Comparison of ENCODE assay signal across 1 cellular context in the genomic region with DNA sequence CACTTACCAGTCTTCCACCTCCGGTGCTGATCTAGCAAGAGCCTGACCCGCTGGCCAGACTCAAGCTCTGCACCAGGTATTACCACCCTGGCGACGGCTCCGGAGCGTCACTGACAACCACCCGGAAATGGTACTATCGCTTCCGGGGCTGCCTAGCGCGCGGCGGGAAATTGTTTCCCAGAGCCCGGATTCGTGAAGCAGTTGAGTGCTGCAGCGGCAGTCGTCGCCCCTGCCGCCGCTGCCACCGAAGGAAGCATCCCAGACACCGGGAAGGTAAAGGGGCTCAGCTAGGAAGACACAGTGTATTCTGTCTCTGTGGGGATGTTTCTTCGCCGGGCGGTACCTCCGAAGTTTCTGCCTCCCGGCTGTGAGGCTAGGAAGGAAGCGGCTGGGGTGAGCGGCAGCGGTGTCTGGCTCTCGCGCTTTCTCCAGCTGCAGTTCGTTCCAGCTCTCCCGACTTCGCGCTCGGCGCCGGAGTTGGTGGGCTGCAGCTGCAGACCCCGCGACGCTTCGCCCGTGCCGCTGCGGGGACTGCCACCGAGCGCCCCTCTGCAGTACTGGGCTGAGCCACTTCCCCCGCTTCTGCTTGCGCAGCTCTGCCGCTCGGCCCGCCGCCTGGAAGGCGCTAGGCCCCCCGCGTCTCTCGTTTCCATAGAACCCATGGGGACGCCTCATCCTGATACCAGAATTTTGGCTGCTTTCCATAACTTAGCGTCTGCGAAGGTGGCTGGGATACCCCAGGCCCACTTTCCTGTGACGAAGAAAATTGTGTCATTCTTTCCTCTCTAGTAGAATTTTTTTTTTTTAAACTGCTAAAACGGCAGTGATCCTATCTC.
TF ChIP-seq lines count a peak whose summit lies in the region.

A gene with protein sequence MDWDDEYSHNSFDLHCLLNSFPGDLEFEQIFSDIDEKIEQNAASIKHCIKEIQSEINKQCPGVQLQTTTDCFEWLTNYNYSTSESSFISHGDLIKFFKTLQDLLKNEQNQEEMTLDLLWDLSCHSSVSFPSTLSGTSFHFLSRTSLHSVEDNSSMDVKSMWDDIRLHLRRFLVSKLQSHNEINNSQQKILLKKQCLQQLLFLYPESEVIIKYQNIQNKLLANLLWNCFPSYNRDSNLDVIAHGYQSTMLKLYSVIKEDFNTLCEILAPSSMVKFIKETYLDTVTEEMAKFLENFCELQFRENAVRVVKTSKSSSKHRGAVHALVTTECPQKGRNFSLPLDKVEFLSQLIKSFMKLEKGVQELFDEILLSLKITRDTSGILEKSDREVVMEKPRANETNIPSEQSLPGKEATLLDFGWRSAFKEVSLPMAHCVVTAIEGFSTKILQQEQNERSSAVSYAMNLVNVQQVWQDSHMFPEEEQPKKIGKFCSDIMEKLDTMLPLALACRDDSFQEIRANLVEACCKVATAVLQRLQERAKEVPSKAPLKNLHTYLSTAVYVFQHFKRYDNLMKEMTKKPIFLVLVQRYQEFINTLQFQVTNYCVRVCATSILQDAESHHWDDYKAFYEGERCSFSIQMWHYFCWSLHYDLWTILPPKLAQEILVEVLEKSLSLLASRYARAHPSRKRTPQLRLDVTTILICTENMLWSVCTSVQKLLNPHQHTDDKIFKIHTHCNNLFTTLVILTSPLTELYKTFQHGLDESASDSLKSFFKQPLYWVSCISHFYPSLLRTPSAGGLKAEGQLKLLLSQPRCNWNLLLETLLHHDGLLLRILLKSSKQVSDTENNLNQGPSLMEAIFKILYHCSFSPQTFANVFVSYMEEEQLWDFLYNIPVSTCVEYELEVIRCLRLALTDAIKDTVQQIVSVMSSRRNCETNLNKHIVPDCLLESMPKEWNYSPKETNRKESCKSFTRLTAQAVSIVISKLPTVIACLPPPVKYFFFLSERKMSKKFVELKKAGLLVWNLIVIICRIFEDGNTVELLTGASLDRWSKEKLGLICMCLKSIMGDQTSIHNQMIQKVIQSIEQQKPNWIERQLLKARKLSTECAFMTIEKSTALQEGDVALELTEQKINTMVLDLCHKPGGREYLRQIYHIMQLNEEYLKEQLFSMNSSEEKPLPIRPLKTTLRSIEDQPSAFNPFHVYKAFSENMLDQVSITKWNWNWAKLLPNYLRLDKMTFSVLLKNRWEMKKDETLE (N-terminal part only) (minus strand): TSS at position 112 of the 836 bp plus-strand sequence. CDS start 81,478 bp downstream, outside the sequence.
A gene (plus strand): TSS at position 177 of the 836 bp plus-strand sequence. CDS start 10,142 bp downstream, outside the sequence.

TF ChIP-seq in K562, 482 proteins besides CTCF, POLR2A, EP300 and RAD21 (continued from another document and continues in another):
- TF ChIP-seq, protein P1, sequence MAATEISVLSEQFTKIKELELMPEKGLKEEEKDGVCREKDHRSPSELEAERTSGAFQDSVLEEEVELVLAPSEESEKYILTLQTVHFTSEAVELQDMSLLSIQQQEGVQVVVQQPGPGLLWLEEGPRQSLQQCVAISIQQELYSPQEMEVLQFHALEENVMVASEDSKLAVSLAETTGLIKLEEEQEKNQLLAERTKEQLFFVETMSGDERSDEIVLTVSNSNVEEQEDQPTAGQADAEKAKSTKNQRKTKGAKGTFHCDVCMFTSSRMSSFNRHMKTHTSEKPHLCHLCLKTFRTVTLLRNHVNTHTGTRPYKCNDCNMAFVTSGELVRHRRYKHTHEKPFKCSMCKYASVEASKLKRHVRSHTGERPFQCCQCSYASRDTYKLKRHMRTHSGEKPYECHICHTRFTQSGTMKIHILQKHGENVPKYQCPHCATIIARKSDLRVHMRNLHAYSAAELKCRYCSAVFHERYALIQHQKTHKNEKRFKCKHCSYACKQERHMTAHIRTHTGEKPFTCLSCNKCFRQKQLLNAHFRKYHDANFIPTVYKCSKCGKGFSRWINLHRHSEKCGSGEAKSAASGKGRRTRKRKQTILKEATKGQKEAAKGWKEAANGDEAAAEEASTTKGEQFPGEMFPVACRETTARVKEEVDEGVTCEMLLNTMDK (IDR thresholded peaks at IDR 0.05; ENCODE audit: borderline replicate concordance, insufficient read depth, low read depth, low read length, poor library complexity, severe bottlenecking) = no peak
- TF ChIP-seq ZKSCAN3 (CRISPR knock-in tag; IDR thresholded peaks at IDR 0.05) (no peak), YBX1 (IDR thresholded peaks at IDR 0.05) (no peak), ZEB2 (IDR thresholded peaks at IDR 0.05) (no peak), CEBPG (CRISPR knock-in tag; IDR thresholded peaks at IDR 0.05) (no peak), CEBPG (tag; conservative IDR thresholded peaks at IDR 0.05 in 1 of 2, IDR thresholded peaks at IDR 0.05 in 1 of 2) (no peak), GTF2A2 (tag; IDR thresholded peaks at IDR 0.05) (no peak), SMAD4 (CRISPR knock-in tag; conservative IDR thresholded peaks at IDR 0.05) (no peak), ASH1L (IDR thresholded peaks at IDR 0.05; ENCODE audit: borderline replicate concordance, low read depth, partially characterized antibody) (no peak), ATF1 (CRISPR knock-in tag; IDR thresholded peaks at IDR 0.05) (no peak), ATF1 (tag; IDR thresholded peaks at IDR 0.05) (peak; percentile 80), POLR3G (IDR thresholded peaks at IDR 0.05; ENCODE audit: extremely low read depth, insufficient read length, insufficient replicate concordance) (no peak), ZNF785 (CRISPR knock-in tag; IDR thresholded peaks at IDR 0.05) (no peak), MEF2A (IDR thresholded peaks at IDR 0.05; ENCODE audit: control insufficient read depth, low read depth, low read length) (no peak), BCL6 (CRISPR knock-in tag; IDR thresholded peaks at IDR 0.05) (no peak), MXI1 (IDR thresholded peaks at IDR 0.05; ENCODE audit: low read depth, low read length) (peak; percentile 82), TAF1 (IDR thresholded peaks at IDR 0.05; ENCODE audit: control insufficient read depth, extremely low read depth, insufficient read depth, low read length, severe bottlenecking) (peak; percentile 51), MAZ (CRISPR knock-in tag; conservative IDR thresholded peaks at IDR 0.05 in 1 of 2, IDR thresholded peaks at IDR 0.05 in 1 of 2) (peak; percentile 31 to 55; a peak in 2 of 4 replicates), JUND (IDR thresholded peaks at IDR 0.05; ENCODE audit: borderline replicate concordance, low read depth, low read length) (0 out of 2 replicates have a peak, but pooled peaks have one; percentile 6), JUND (tag; IDR thresholded peaks at IDR 0.05; ENCODE audit: borderline replicate concordance, low read depth, low read length) (no peak), STAT5B (CRISPR knock-in tag; IDR thresholded peaks at IDR 0.05) (no peak), KAT7 (CRISPR knock-in tag; IDR thresholded peaks at IDR 0.05; ENCODE audit: borderline replicate concordance) (no peak), ZNF584 (CRISPR knock-in tag; IDR thresholded peaks at IDR 0.05; ENCODE audit: low read depth) (no peak), ZNF57 (CRISPR knock-in tag; IDR thresholded peaks at IDR 0.05) (no peak), CAMTA2 (CRISPR knock-in tag; conservative IDR thresholded peaks at IDR 0.05) (no peak), ZNF24 (IDR thresholded peaks at IDR 0.05) (no peak), HSF4 (CRISPR knock-in tag; IDR thresholded peaks at IDR 0.05; ENCODE audit: borderline replicate concordance) (no peak), ZNF184 (CRISPR knock-in tag; IDR thresholded peaks at IDR 0.05) (no peak), HDAC8 (tag; IDR thresholded peaks at IDR 0.05) (no peak), SIN3B (IDR thresholded peaks at IDR 0.05; ENCODE audit: low read depth) (peak; percentile 78), CREM (IDR thresholded peaks at IDR 0.05; ENCODE audit: low read depth) (peak; percentile 63), STAT5A (IDR thresholded peaks at IDR 0.05; ENCODE audit: borderline replicate concordance, low read length) (no peak), RB1 (IDR thresholded peaks at IDR 0.05; ENCODE audit: low read depth) (peak; percentile 98), SRF (CRISPR knock-in tag; IDR thresholded peaks at IDR 0.05) (no peak; a peak in 1 of 4 replicates)
- TF ChIP-seq, protein P2, sequence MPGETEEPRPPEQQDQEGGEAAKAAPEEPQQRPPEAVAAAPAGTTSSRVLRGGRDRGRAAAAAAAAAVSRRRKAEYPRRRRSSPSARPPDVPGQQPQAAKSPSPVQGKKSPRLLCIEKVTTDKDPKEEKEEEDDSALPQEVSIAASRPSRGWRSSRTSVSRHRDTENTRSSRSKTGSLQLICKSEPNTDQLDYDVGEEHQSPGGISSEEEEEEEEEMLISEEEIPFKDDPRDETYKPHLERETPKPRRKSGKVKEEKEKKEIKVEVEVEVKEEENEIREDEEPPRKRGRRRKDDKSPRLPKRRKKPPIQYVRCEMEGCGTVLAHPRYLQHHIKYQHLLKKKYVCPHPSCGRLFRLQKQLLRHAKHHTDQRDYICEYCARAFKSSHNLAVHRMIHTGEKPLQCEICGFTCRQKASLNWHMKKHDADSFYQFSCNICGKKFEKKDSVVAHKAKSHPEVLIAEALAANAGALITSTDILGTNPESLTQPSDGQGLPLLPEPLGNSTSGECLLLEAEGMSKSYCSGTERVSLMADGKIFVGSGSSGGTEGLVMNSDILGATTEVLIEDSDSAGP (CRISPR knock-in tag; IDR thresholded peaks at IDR 0.05) = no peak
- TF ChIP-seq, protein P3, sequence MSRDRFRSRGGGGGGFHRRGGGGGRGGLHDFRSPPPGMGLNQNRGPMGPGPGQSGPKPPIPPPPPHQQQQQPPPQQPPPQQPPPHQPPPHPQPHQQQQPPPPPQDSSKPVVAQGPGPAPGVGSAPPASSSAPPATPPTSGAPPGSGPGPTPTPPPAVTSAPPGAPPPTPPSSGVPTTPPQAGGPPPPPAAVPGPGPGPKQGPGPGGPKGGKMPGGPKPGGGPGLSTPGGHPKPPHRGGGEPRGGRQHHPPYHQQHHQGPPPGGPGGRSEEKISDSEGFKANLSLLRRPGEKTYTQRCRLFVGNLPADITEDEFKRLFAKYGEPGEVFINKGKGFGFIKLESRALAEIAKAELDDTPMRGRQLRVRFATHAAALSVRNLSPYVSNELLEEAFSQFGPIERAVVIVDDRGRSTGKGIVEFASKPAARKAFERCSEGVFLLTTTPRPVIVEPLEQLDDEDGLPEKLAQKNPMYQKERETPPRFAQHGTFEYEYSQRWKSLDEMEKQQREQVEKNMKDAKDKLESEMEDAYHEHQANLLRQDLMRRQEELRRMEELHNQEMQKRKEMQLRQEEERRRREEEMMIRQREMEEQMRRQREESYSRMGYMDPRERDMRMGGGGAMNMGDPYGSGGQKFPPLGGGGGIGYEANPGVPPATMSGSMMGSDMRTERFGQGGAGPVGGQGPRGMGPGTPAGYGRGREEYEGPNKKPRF (IDR thresholded peaks at IDR 0.05; ENCODE audit: low read depth, low read length) = no peak
- TF ChIP-seq, protein P4, sequence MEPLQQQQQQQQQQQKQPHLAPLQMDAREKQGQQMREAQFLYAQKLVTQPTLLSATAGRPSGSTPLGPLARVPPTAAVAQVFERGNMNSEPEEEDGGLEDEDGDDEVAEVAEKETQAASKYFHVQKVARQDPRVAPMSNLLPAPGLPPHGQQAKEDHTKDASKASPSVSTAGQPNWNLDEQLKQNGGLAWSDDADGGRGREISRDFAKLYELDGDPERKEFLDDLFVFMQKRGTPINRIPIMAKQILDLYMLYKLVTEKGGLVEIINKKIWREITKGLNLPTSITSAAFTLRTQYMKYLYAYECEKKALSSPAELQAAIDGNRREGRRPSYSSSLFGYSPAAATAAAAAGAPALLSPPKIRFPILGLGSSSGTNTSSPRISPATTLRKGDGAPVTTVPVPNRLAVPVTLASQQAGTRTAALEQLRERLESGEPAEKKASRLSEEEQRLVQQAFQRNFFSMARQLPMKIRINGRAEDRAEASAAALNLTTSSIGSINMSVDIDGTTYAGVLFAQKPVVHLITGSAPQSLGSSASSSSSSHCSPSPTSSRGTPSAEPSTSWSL (CRISPR knock-in tag; IDR thresholded peaks at IDR 0.05; ENCODE audit: borderline replicate concordance) = no peak
- TF ChIP-seq, protein P5, sequence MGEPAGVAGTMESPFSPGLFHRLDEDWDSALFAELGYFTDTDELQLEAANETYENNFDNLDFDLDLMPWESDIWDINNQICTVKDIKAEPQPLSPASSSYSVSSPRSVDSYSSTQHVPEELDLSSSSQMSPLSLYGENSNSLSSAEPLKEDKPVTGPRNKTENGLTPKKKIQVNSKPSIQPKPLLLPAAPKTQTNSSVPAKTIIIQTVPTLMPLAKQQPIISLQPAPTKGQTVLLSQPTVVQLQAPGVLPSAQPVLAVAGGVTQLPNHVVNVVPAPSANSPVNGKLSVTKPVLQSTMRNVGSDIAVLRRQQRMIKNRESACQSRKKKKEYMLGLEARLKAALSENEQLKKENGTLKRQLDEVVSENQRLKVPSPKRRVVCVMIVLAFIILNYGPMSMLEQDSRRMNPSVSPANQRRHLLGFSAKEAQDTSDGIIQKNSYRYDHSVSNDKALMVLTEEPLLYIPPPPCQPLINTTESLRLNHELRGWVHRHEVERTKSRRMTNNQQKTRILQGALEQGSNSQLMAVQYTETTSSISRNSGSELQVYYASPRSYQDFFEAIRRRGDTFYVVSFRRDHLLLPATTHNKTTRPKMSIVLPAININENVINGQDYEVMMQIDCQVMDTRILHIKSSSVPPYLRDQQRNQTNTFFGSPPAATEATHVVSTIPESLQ (CRISPR knock-in tag; IDR thresholded peaks at IDR 0.05) = no peak
- TF ChIP-seq, protein P6, sequence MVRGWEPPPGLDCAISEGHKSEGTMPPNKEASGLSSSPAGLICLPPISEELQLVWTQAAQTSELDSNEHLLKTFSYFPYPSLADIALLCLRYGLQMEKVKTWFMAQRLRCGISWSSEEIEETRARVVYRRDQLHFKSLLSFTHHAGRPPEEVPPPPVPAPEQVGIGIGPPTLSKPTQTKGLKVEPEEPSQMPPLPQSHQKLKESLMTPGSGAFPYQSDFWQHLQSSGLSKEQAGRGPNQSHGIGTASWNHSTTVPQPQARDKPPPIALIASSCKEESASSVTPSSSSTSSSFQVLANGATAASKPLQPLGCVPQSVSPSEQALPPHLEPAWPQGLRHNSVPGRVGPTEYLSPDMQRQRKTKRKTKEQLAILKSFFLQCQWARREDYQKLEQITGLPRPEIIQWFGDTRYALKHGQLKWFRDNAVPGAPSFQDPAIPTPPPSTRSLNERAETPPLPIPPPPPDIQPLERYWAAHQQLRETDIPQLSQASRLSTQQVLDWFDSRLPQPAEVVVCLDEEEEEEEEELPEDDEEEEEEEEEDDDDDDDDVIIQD (CRISPR knock-in tag; IDR thresholded peaks at IDR 0.05) = no peak
- TF ChIP-seq, protein P7, sequence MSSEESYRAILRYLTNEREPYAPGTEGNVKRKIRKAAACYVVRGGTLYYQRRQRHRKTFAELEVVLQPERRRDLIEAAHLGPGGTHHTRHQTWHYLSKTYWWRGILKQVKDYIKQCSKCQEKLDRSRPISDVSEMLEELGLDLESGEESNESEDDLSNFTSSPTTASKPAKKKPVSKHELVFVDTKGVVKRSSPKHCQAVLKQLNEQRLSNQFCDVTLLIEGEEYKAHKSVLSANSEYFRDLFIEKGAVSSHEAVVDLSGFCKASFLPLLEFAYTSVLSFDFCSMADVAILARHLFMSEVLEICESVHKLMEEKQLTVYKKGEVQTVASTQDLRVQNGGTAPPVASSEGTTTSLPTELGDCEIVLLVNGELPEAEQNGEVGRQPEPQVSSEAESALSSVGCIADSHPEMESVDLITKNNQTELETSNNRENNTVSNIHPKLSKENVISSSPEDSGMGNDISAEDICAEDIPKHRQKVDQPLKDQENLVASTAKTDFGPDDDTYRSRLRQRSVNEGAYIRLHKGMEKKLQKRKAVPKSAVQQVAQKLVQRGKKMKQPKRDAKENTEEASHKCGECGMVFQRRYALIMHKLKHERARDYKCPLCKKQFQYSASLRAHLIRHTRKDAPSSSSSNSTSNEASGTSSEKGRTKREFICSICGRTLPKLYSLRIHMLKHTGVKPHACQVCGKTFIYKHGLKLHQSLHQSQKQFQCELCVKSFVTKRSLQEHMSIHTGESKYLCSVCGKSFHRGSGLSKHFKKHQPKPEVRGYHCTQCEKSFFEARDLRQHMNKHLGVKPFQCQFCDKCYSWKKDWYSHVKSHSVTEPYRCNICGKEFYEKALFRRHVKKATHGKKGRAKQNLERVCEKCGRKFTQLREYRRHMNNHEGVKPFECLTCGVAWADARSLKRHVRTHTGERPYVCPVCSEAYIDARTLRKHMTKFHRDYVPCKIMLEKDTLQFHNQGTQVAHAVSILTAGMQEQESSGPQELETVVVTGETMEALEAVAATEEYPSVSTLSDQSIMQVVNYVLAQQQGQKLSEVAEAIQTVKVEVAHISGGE (CRISPR knock-in tag; IDR thresholded peaks at IDR 0.05) = peak; percentile 86 to 98 (median 97)
